In the genomic region with DNA sequence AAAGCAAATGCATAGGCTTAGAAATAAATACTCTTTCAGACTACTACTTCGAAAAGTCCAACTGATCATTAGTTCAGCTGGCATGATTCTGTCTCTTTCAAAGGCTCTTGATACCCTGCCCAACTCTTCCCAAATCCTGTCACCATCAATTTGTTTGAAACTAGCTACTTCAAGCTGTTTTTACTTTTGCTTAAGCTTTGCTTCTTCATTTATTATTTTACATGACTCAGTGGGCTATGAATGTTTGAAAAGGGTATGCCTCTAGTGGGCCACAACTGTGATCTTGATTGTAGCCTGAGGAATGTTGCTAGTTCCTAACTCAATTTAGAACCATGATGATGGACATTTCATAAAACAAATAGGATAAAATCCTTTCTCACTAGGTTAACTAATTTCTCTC, we compare ENCODE assay signal across 19 cellular contexts.
"Had no signal": no experiment of that assay in that cellular context is flagged by ENCODE, and none has a peak within 500 bp of the region (broad histone marks: within the 10 kb centered on the region; RNA-seq: fewer than 3 reads in every experiment).

No MANE protein-coding gene starts in this region.

- H3K27me3 ChIP-seq: neutrophil, spleen had no signal

- H3K36me3 ChIP-seq: neutrophil, spleen, thoracic aorta had no signal

- H3K4me3 ChIP-seq: spleen, thoracic aorta had no signal

- DNase-seq: activated CD4-positive, alpha-beta T cell treated with anti-CD3 and anti-CD28 coated beads for 36 hours; activated CD4-positive, alpha-beta T cell treated with anti-CD3 and anti-CD28 coated beads, Interleukin-2, amount 50 U/mL, for 48 hours; activated naive CD4-positive, alpha-beta T cell; activated naive CD8-positive, alpha-beta T cell treated with anti-CD3 and anti-CD28 coated beads, Interleukin-2, amount 10 ng/mL, durations not matched to agents 7 days and 5 days; activated T-cell treated with anti-CD3 and anti-CD28 coated beads for 4 hours; aorta; cerebellar nuclear complex; cortex of kidney; effector CD4-positive, alpha-beta T cell; immature natural killer cell; naive thymus-derived CD8-positive, alpha-beta T cell; spleen; stimulated activated naive B cell treated with anti-CD40 and anti-IgM and Interleukin-4, amounts not matched to agents 10 μg/mL and 1 μg/mL and 100 μg/mL, for 72 hours had no signal

- FAIRE-seq: bronchial epithelial cell had no signal

- H3K4me1 ChIP-seq: parathyroid adenoma, spleen had no signal

- H3K27ac ChIP-seq: neutrophil, parathyroid adenoma, spleen, thoracic aorta had no signal

- ATAC-seq: activated CD4-positive, alpha-beta T cell treated with anti-CD3 and anti-CD28 coated beads for 36 hours; naive thymus-derived CD8-positive, alpha-beta T cell; sciatic nerve; stimulated activated naive B cell treated with anti-CD40 and anti-IgM and Interleukin-4, amounts not matched to agents 10 μg/mL and 1 μg/mL and 100 μg/mL, for 72 hours; WTC11 had no signal

- H3K9me3 ChIP-seq: neutrophil, thoracic aorta had no signal

- H2AFZ ChIP-seq: parathyroid adenoma had no signal

- H3K9ac ChIP-seq: parathyroid adenoma had no signal
